Comparison of ENCODE assay signal across 8 cellular contexts in the genomic region with DNA sequence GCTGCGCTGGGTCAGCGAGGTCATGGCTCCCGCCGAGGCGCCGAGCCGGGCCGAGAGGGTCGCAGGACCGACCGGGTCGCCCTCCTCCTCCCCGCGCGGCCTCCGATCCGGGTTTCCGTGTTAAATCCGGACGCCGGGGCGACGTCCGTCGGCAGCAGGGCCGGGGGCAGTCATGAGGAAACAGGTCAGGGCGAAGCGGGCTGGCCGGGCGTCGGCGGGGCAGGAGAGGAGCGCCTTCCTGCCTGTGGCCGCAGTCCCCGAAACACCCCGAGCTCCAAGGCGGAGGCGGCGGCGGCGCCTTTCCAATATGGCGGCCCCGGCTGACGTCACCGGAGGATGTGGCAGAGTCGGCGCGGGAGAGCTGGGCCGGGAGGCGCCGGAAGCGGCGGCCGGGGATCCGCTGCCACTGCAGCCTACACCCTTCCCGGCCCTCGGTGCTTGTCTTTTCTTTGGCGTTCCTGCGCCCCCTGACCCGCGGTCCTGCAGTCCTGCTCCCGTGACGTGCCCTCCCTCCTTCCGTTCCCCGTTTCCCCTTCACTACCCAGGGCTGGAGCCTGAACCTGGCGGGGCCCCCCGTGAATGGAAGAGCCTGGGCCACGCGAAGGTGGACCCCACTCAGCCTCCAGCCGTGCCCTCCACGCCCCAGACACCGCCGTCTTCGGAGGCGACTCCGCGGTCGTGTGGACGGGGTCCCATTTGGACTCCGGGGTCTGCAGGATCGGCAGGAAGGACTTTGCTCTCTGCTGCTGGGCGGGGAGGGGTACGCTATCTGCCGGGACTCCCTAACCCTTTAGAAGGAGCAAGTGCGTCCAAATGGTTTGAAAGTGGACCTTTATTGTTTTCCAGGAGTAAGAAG. TPM values are rescaled to one million over a fixed set of nuclear protein-coding genes. Genes with fewer than 3 reads are reported as not detected.
DNase-seq lines count a peak whose midpoint lies in the region; ATAC-seq and TF ChIP-seq lines count a peak whose summit lies in the region.

A gene (minus strand): TSS at position 309 of the 856 bp plus-strand sequence. CDS start 285 bp downstream, at position 24.

- peak within 1 kb of the TSS; percentile 95 for H3K9ac ChIP-seq in OCI-LY1 (ENCODE audit: low read length)

- H3K27me3 Mint-ChIP-seq in endothelial cell (ENCODE audit: unreplicated experiment) = peaks cover 20% of the 10 kb centered on the region

- peaks cover 29% of the 10 kb centered on the region for H3K4me1 ChIP-seq in OCI-LY1 (ENCODE audit: insufficient read depth, low read length, severe bottlenecking)

- peaks cover 41% of the 10 kb centered on the region for H3K4me1 Mint-ChIP-seq in endothelial cell (ENCODE audit: unreplicated experiment)

- H3K36me3 Mint-ChIP-seq in endothelial cell (ENCODE audit: low read depth, unreplicated experiment) = peaks cover 35% of the 10 kb centered on the region

- peak within 1 kb of the TSS; percentile 93 for H3K4me3 ChIP-seq in OCI-LY1 (ENCODE audit: low read depth, low read length, poor library complexity, severe bottlenecking)

- H3F3A ChIP-seq in OCI-LY1 (ENCODE audit: insufficient read depth, low read length) = no peaks in the 10 kb centered on the region

- peak within 1 kb of the TSS; percentile 77 for H3K27ac ChIP-seq in OCI-LY1 (ENCODE audit: low read depth, low read length, poor library complexity, severe bottlenecking)

- peak within 1 kb of the TSS; percentile 99 for H3K4me3 Mint-ChIP-seq in endothelial cell (ENCODE audit: unreplicated experiment)

- peak within 1 kb of the TSS; percentile 89 for H3K4me2 ChIP-seq in OCI-LY1 (ENCODE audit: low read length)

- H4K20me1 ChIP-seq in OCI-LY1 (ENCODE audit: insufficient read depth, low read length) = no peaks in the 10 kb centered on the region

- no peaks in the 10 kb centered on the region for H3K9me3 Mint-ChIP-seq in endothelial cell (ENCODE audit: unreplicated experiment)

- H2AFZ ChIP-seq in OCI-LY1 (ENCODE audit: low read length) = peak within 1 kb of the TSS; percentile 51

- peaks cover 29% of the 10 kb centered on the region for H3K36me3 ChIP-seq in OCI-LY1 (ENCODE audit: insufficient read depth, low read length)

- peak; percentile 77 for ATAC-seq in GM21526 (IDR thresholded peaks at IDR 0.05; ENCODE audit: low FRiP score, unreplicated experiment)

- H3K27me3 ChIP-seq in OCI-LY1 (ENCODE audit: insufficient read depth, low read length) = no peaks in the 10 kb centered on the region; the same call in 1 of the 2 replicates

- H3K27ac Mint-ChIP-seq in endothelial cell (ENCODE audit: unreplicated experiment) = peak within 1 kb of the TSS; percentile 99

- no peak for TF ChIP-seq CTCF in OCI-LY1 (IDR thresholded peaks at IDR 0.05; ENCODE audit: low read length)
- no peak for TF ChIP-seq CTCF in endothelial cell (IDR thresholded peaks at IDR 0.05; ENCODE audit: unreplicated experiment)

- H3K9me2 ChIP-seq in OCI-LY1 (ENCODE audit: low read depth, low read length) = no peaks in the 10 kb centered on the region

- DNase-seq in D341Med (ENCODE audit: low spot score) (peak; percentile 92), HuH-7 (ENCODE audit: low spot score) (peak; percentile 82), endothelial cell (ENCODE audit: low spot score) (peak; percentile 95), middle frontal gyrus (ENCODE audit: extremely low spot score, low spot score) (peak; percentile 84)
- DNase-seq in activated CD8-positive, alpha-beta memory T cell treated with anti-CD3 and anti-CD28 coated beads, Interleukin-2, amount 50 U/mL, for 4 hours = peak; percentile 92
- DNase-seq in stimulated activated CD8-positive, alpha-beta memory T cell treated with anti-CD3 and anti-CD28 coated beads, Interleukin-2, amount 100 ng/mL, for 1 hour (ENCODE audit: low read depth in 2 of 2) = peak; percentile 83 to 85

- no peaks in the 10 kb centered on the region for H3K9me3 ChIP-seq in OCI-LY1 (ENCODE audit: low read length)

- H3K79me2 ChIP-seq in OCI-LY1 (ENCODE audit: insufficient read depth, low read length) = peaks cover 43% of the 10 kb centered on the region

RNA-seq across cellular contexts. Expression of the gene that starts here (rescaled TPM):
- 105 TPM for total RNA-seq in endothelial cell (ENCODE audit: unreplicated experiment)

Comparison
In these comparisons a context has a peak if more than half of its experiments do, and no peak if none do; other contexts are left out.
1. Peak in every context shown above with its lines: DNase-seq, ATAC-seq, H3K4me3 ChIP-seq and H3K27ac ChIP-seq.